Comparison of ENCODE assay signal across 9 cellular contexts in genomic region chr15:38650936-38651327, GRCh38.
A peak's percentile ranks its signal among the peaks of the same experiment; 100 is the strongest.
DNase-seq lines count a peak whose midpoint lies in the region; ATAC-seq and TF ChIP-seq lines count a peak whose summit lies in the region.
"Had no signal": no experiment of that assay in that cellular context is flagged by ENCODE, and none has a peak within 500 bp of the region (broad histone marks: within the 10 kb centered on the region; RNA-seq: fewer than 3 reads in every experiment).

No MANE protein-coding gene starts in this region.

- H3K27ac ChIP-seq in DOHH2 (ENCODE audit: low read depth, low read length) (peak overlapping the region; percentile 82), vagina (no peak overlapping the region)
- H3K27ac ChIP-seq: tibial artery had no signal

- peaks cover 2% of the 10 kb centered on the region for H3K36me3 Mint-ChIP-seq in activated CD4-positive, alpha-beta memory T cell treated with anti-CD3 and anti-CD28 coated beads for 36 hours
- no peaks in the 10 kb centered on the region for H3K36me3 Mint-ChIP-seq in memory B cell

- H3K9me2 ChIP-seq in DOHH2 (replicated peaks; ENCODE audit: control insufficient read depth, low read length) = no peaks in the 10 kb centered on the region

- CTCF ChIA-PET in activated CD4-positive, alpha-beta memory T cell treated with anti-CD3 and anti-CD28 coated beads for 36 hours (lab: Charles Lee) = interaction anchor here (0.9 to 4.3 kb wide), 10 partner anchors 17 to 210 kb away, joined by 3 to 32 read pairs (median 12); partner anchors contain the start of gene RASGRP1

- peak overlapping the region; percentile 93 for H3K27ac Mint-ChIP-seq in activated CD4-positive, alpha-beta memory T cell treated with anti-CD3 and anti-CD28 coated beads for 36 hours
- peak overlapping the region; percentile 80 for H3K27ac Mint-ChIP-seq in memory B cell

- intact Hi-C loops in activated CD4-positive, alpha-beta memory T cell treated with anti-CD3 and anti-CD28 coated beads for 36 hours (cut with micrococcal nuclease) = loop anchor here (1.0 to 2.0 kb wide), 4 partner anchors 9 to 973 kb away; no protein-coding TSS in a partner anchor
- intact Hi-C loops in vagina (cut with DNase I) = no loop called here

- H3K4me3 ChIP-seq in DOHH2 (ENCODE audit: low read length) = peak overlapping the region; percentile 59
- no peak overlapping the region for H3K4me3 ChIP-seq in vagina
- H3K4me3 ChIP-seq: heart left ventricle, tibial artery had no signal

- H3K4me1 Mint-ChIP-seq in activated CD4-positive, alpha-beta memory T cell treated with anti-CD3 and anti-CD28 coated beads for 36 hours (ENCODE audit: low read depth) = peaks cover 85% of the 10 kb centered on the region
- peaks cover 31% of the 10 kb centered on the region for H3K4me1 Mint-ChIP-seq in memory B cell

- H3K27me3 Mint-ChIP-seq in activated CD4-positive, alpha-beta memory T cell treated with anti-CD3 and anti-CD28 coated beads for 36 hours = no peaks in the 10 kb centered on the region
- H3K27me3 Mint-ChIP-seq in memory B cell = no peaks in the 10 kb centered on the region

- H3K27me3 ChIP-seq in DOHH2 (ENCODE audit: control insufficient read depth, low read length) = no peaks in the 10 kb centered on the region
- H3K27me3 ChIP-seq in vagina = no peaks in the 10 kb centered on the region
- H3K27me3 ChIP-seq: tibial artery had no signal

- no peaks in the 10 kb centered on the region for H4K20me1 ChIP-seq in DOHH2 (ENCODE audit: control insufficient read depth, insufficient read depth, low read depth, low read length)

- POLR2A ChIA-PET in activated CD4-positive, alpha-beta memory T cell treated with anti-CD3 and anti-CD28 coated beads for 36 hours (lab: Charles Lee) = interaction anchor here (1.0 to 5.2 kb wide), 6 partner anchors 19 to 90 kb away, joined by 3 to 37 read pairs (median 12); partner anchors contain the start of gene RASGRP1

- H3F3A ChIP-seq in DOHH2 (ENCODE audit: control insufficient read depth, insufficient read depth) = no peaks in the 10 kb centered on the region; the same call in 1 of the 2 replicates

- peak overlapping the region; percentile 81 for H3K4me2 ChIP-seq in DOHH2 (ENCODE audit: low read length)

- DNase-seq in KBM-7 (peak; percentile 75), memory B cell (ENCODE audit: low spot score in 2 of 2) (no peak), vagina (ENCODE audit: extremely low spot score in 2 of 2) (no peak), GM20000 (ENCODE audit: low spot score) (no peak), HK-2 (ENCODE audit: unreplicated experiment) (no peak)
- no peak for DNase-seq in activated CD4-positive, alpha-beta memory T cell treated with anti-CD3 and anti-CD28 coated beads for 36 hours
- DNase-seq: heart left ventricle, tibial artery had no signal

- peak overlapping the region; percentile 77 for H3K4me3 Mint-ChIP-seq in activated CD4-positive, alpha-beta memory T cell treated with anti-CD3 and anti-CD28 coated beads for 36 hours
- H3K4me3 Mint-ChIP-seq in memory B cell = peak overlapping the region; percentile 76

- in situ Hi-C loops in KBM-7 (cut with MboI; ENCODE audit: low pct_unique_long_range_greater_than_20kb, low sequenced_read_pairs) = no loop called here

- no peak for TF ChIP-seq CTCF in DOHH2 (IDR thresholded peaks at IDR 0.05; ENCODE audit: low read depth, low read length, poor library complexity, severe bottlenecking)
- no peak for TF ChIP-seq CTCF in vagina (IDR thresholded peaks at IDR 0.05)
- TF ChIP-seq CTCF in GM20000 (IDR thresholded peaks at IDR 0.05; ENCODE audit: extremely low read depth, missing control alignments) = no peak

- ATAC-seq in memory B cell (ENCODE audit: low read depth) = peak; percentile 86

- no peaks in the 10 kb centered on the region for H3K36me3 ChIP-seq in DOHH2 (ENCODE audit: control insufficient read depth, low read length)
- no peaks in the 10 kb centered on the region for H3K36me3 ChIP-seq in vagina
- H3K36me3 ChIP-seq: heart left ventricle, tibial artery had no signal

- no peak for TF ChIP-seq POLR2A in vagina (IDR thresholded peaks at IDR 0.05)

- no peaks in the 10 kb centered on the region for H3K79me2 ChIP-seq in DOHH2 (ENCODE audit: control insufficient read depth, low read length)

- H3K9me3 Mint-ChIP-seq in activated CD4-positive, alpha-beta memory T cell treated with anti-CD3 and anti-CD28 coated beads for 36 hours = peaks cover 12% of the 10 kb centered on the region
- no peaks in the 10 kb centered on the region for H3K9me3 Mint-ChIP-seq in memory B cell

- H3K4me1 ChIP-seq in DOHH2 (ENCODE audit: control insufficient read depth, low read length) (peaks cover 36% of the 10 kb centered on the region), vagina (peaks cover 4% of the 10 kb centered on the region)
- H3K4me1 ChIP-seq: tibial artery had no signal

- H3K9me3 ChIP-seq in DOHH2 (ENCODE audit: control insufficient read depth, insufficient read depth, low read length) (peaks cover 5% of the 10 kb centered on the region; the same call in 1 of the 2 replicates), vagina (no peaks in the 10 kb centered on the region)
- H3K9me3 ChIP-seq: heart left ventricle, tibial artery had no signal
